Comparison of ENCODE assay signal across 15 cellular contexts in genomic region chr17:66547170-66547865, GRCh38.
DNase-seq lines count a peak whose midpoint lies in the region; ATAC-seq and TF ChIP-seq lines count a peak whose summit lies in the region.
"Had no signal": no experiment of that assay in that cellular context is flagged by ENCODE, and none has a peak within 500 bp of the region (broad histone marks: within the 10 kb centered on the region; RNA-seq: fewer than 3 reads in every experiment).

No MANE protein-coding gene starts in this region.

- peaks cover 24 to 46% (median 30%) of the 10 kb centered on the region in 11 experiments for H3K9me3 ChIP-seq in BLaER1 treated with 17β-estradiol and CSF1 and Interleukin-3, amounts not matched to agents 10 nM and 100 nM (replicated peaks in 1 of 11)
- peaks cover 0 to 19% (median 0%) of the 10 kb centered on the region in 12 donors for H3K9me3 ChIP-seq in heart left ventricle

- WGBS in heart left ventricle, 4 donors: 79 to 87% (median 82%) methylated on average over 3 of the region's 3 CpGs

- peaks cover 0 to 5% (median 0%) of the 10 kb centered on the region in 11 experiments; a peak in 9 of 22 replicates for H4K20me1 ChIP-seq in BLaER1 treated with 17β-estradiol and CSF1 and Interleukin-3, amounts not matched to agents 10 nM and 100 nM

- H3K4me3 Mint-ChIP-seq in HFFc6: peak overlapping the region; percentile 67; the same call in 1 of the 2 replicates
- peak overlapping the region; percentile 16 to 35 for H3K4me3 Mint-ChIP-seq in activated T-cell treated with anti-CD3 and anti-CD28 coated beads, Interleukin-2, amount 50 U/mL, for 72 hours

- H3K4me1 Mint-ChIP-seq in HFFc6 (ENCODE audit: low read depth): peaks cover 90% of the 10 kb centered on the region
- peaks cover 64% of the 10 kb centered on the region for H3K4me1 Mint-ChIP-seq in activated T-cell treated with anti-CD3 and anti-CD28 coated beads, Interleukin-2, amount 50 U/mL, for 72 hours (ENCODE audit: low read depth)

- peak overlapping the region in 7 of 11 experiments; percentile 46 to 90 (median 63); a peak in 11 of 22 replicates for H3K4me2 ChIP-seq in BLaER1 treated with 17β-estradiol and CSF1 and Interleukin-3, amounts not matched to agents 10 nM and 100 nM

- peak overlapping the region; percentile 85 for H3K27ac Mint-ChIP-seq in HFFc6
- peak overlapping the region; percentile 55 for H3K27ac Mint-ChIP-seq in activated T-cell treated with anti-CD3 and anti-CD28 coated beads, Interleukin-2, amount 50 U/mL, for 72 hours

- TF ChIP-seq POLR2A in heart left ventricle (IDR thresholded peaks at IDR 0.05): no peak

- H3K9ac ChIP-seq in BLaER1 treated with 17β-estradiol and CSF1 and Interleukin-3, amounts not matched to agents 10 nM and 100 nM: peak overlapping the region in 1 of 11 experiments; percentile 13; a peak in 1 of 22 replicates
- H3K9ac ChIP-seq: BLaER1 had no signal

- H3K4me1 ChIP-seq in BLaER1 treated with 17β-estradiol and CSF1 and Interleukin-3, amounts not matched to agents 10 nM and 100 nM: peaks cover 25 to 72% (median 30%) of the 10 kb centered on the region in 10 experiments
- H3K4me1 ChIP-seq in heart left ventricle: peaks cover 0 to 21% (median under 1%) of the 10 kb centered on the region in 12 donors

- H3K36me3 Mint-ChIP-seq in HFFc6 (ENCODE audit: low read depth): peaks cover 23% of the 10 kb centered on the region
- peaks cover 6 to 21% of the 10 kb centered on the region in 2 donors for H3K36me3 Mint-ChIP-seq in activated T-cell treated with anti-CD3 and anti-CD28 coated beads, Interleukin-2, amount 50 U/mL, for 72 hours (ENCODE audit: insufficient read depth in 2 of 2)

- intact Hi-C loops in heart left ventricle (cut with DNase I): no loop called here

- no peaks in the 10 kb centered on the region for H3K27me3 ChIP-seq in BLaER1 treated with 17β-estradiol and CSF1 and Interleukin-3, amounts not matched to agents 10 nM and 100 nM
- no peaks in the 10 kb centered on the region for H3K27me3 ChIP-seq in heart left ventricle
- H3K27me3 ChIP-seq: BLaER1 had no signal

- peaks cover 0 to 31% (median 4%) of the 10 kb centered on the region in 11 experiments; a peak in 7 of 22 replicates for H3K36me3 ChIP-seq in BLaER1 treated with 17β-estradiol and CSF1 and Interleukin-3, amounts not matched to agents 10 nM and 100 nM
- H3K36me3 ChIP-seq in heart left ventricle: no peaks in the 10 kb centered on the region
- H3K36me3 ChIP-seq: BLaER1 had no signal

- peak; percentile 84 for ATAC-seq in activated T-cell treated with anti-CD3 and anti-CD28 coated beads, Interleukin-2, amount 50 U/mL, for 72 hours (replicated peaks in 1 of 2)
- ATAC-seq in left lobe of liver (peak; percentile 51), heart left ventricle (no peak), HG03521 (IDR thresholded peaks at IDR 0.05; ENCODE audit: unreplicated experiment) (no peak)
- ATAC-seq: K562, right cardiac atrium had no signal

- H3K4me3 ChIP-seq in BLaER1 treated with 17β-estradiol and CSF1 and Interleukin-3, amounts not matched to agents 10 nM and 100 nM: no peak overlapping the region
- H3K4me3 ChIP-seq in heart left ventricle: no peak overlapping the region
- H3K4me3 ChIP-seq: BLaER1, K562 had no signal

- TF ChIP-seq CTCF in HFFc6 (IDR thresholded peaks at IDR 0.05) (no peak), heart left ventricle (IDR thresholded peaks at IDR 0.05) (no peak)

- H3K27ac ChIP-seq in BLaER1 treated with 17β-estradiol and CSF1 and Interleukin-3, amounts not matched to agents 10 nM and 100 nM: peak overlapping the region in 3 of 11 experiments; percentile 28 to 49 (median 31); a peak in 4 of 22 replicates
- peak overlapping the region in 1 of 12 donors; percentile 21 for H3K27ac ChIP-seq in heart left ventricle
- H3K27ac ChIP-seq: BLaER1 had no signal

- DNase-seq in HFFc6 (no peak), left lobe of liver (ENCODE audit: low spot score) (no peak), heart left ventricle (no peak), superior temporal gyrus (ENCODE audit: extremely low spot score) (no peak), NCI-H1436 (lab: John Stamatoyannopoulos, UW) (no peak)
- DNase-seq in activated T-cell treated with anti-CD3 and anti-CD28 coated beads, Interleukin-2, amount 50 U/mL, for 72 hours: peak; percentile 17 to 20
- DNase-seq: activated CD4-positive, CD25-positive, alpha-beta regulatory T cell; anterior cingulate cortex; midbrain; NCI-H2171 treated with DMSO at 0.1 percent for 48 hours; right cardiac atrium had no signal

- peaks cover 22% of the 10 kb centered on the region for H3K9me3 Mint-ChIP-seq in HFFc6
- H3K9me3 Mint-ChIP-seq in activated T-cell treated with anti-CD3 and anti-CD28 coated beads, Interleukin-2, amount 50 U/mL, for 72 hours: peaks cover 0 to 3% of the 10 kb centered on the region in 2 donors

- no peaks in the 10 kb centered on the region; the same call in 1 of the 2 replicates for H3K27me3 Mint-ChIP-seq in HFFc6 (ENCODE audit: insufficient read depth)
- H3K27me3 Mint-ChIP-seq in activated T-cell treated with anti-CD3 and anti-CD28 coated beads, Interleukin-2, amount 50 U/mL, for 72 hours (ENCODE audit: low read depth): no peaks in the 10 kb centered on the region

Comparison
In these comparisons a context has a peak if more than half of its experiments do, and no peak if none do; other contexts are left out.
1. DNase-seq: peak in activated T-cell treated with anti-CD3 and anti-CD28 coated beads, Interleukin-2, amount 50 U/mL, for 72 hours (2 of 2); none in HFFc6 (single experiment), left lobe of liver (single experiment), heart left ventricle (0 of 5), superior temporal gyrus (single experiment) and NCI-H1436 (single experiment).
2. ATAC-seq: peak in activated T-cell treated with anti-CD3 and anti-CD28 coated beads, Interleukin-2, amount 50 U/mL, for 72 hours (2 of 2) and left lobe of liver (single experiment); none in heart left ventricle (0 of 4) and HG03521 (single experiment).